Comparison of ENCODE assay signal across 1 cellular context in the genomic region with DNA sequence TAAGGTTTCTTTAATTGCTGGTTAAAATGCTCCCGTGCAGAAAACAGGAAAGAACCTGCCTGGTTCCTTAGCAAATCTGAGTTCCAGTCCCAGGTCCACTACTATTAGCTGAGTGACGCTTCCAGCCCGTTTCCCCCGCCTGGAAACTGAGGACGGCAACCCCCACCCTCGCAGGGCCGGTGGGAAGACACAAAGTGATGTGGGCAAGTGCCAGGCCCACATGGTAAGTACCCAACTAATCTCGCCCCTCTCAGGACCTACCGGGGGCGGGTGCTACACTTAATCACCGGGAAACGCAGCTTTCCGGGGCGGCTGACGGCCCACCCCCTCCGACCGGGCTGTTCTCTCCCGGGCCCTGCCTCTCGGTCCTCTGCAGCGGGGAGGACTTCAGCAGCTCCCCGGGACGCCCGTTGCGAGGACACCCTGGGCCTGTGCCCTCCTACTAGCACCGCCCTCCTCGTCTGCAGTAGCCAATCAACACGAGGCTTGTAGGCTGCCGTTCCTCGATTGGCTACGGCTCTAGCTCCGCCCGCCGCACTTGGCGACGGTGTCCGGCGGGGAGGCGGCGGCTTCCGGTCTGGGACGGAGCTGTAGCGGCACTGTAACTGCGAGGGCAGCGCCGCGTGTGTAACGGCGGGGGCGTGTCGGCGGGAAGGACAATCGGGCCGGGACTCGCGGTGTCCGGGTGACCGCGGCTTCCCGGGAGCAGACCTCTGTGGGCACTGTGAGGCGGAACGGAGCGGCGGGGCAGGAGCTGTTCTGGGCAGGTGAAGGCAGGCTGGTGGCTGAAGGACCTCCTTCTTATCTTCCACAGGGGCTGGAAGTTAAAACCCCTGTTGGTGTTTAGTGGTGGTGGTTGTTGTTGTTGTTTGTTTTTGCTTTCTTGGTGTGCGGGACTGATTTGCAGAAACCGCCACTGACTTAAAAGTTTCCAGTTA.
TF ChIP-seq lines count a peak whose summit lies in the region.

A gene with protein sequence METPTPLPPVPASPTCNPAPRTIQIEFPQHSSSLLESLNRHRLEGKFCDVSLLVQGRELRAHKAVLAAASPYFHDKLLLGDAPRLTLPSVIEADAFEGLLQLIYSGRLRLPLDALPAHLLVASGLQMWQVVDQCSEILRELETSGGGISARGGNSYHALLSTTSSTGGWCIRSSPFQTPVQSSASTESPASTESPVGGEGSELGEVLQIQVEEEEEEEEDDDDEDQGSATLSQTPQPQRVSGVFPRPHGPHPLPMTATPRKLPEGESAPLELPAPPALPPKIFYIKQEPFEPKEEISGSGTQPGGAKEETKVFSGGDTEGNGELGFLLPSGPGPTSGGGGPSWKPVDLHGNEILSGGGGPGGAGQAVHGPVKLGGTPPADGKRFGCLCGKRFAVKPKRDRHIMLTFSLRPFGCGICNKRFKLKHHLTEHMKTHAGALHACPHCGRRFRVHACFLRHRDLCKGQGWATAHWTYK (plus strand): TSS at position 568 of the 938 bp plus-strand sequence. CDS start 525 bp downstream, outside the sequence.

TF ChIP-seq in K562, 482 proteins besides CTCF, POLR2A, EP300 and RAD21 (continued from another document and continues in another):
- TF ChIP-seq, protein P1, sequence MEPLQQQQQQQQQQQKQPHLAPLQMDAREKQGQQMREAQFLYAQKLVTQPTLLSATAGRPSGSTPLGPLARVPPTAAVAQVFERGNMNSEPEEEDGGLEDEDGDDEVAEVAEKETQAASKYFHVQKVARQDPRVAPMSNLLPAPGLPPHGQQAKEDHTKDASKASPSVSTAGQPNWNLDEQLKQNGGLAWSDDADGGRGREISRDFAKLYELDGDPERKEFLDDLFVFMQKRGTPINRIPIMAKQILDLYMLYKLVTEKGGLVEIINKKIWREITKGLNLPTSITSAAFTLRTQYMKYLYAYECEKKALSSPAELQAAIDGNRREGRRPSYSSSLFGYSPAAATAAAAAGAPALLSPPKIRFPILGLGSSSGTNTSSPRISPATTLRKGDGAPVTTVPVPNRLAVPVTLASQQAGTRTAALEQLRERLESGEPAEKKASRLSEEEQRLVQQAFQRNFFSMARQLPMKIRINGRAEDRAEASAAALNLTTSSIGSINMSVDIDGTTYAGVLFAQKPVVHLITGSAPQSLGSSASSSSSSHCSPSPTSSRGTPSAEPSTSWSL (CRISPR knock-in tag; IDR thresholded peaks at IDR 0.05; ENCODE audit: borderline replicate concordance) = no peak
- TF ChIP-seq MCM3 (IDR thresholded peaks at IDR 0.05) (no peak), NCOA1 (IDR thresholded peaks at IDR 0.05; ENCODE audit: low read depth) (no peak), COPS2 (conservative IDR thresholded peaks at IDR 0.05) (no peak), ZNF75A (CRISPR knock-in tag; IDR thresholded peaks at IDR 0.05) (no peak), RCOR1 (IDR thresholded peaks at IDR 0.05; ENCODE audit: borderline replicate concordance in 1 of 2, low read depth in 2 of 2, low read length in 2 of 2) (peak; percentile 47 to 69; a peak in 3 of 4 replicates), ETV6 (IDR thresholded peaks at IDR 0.05; ENCODE audit: borderline replicate concordance in 1 of 2, low read depth in 2 of 2, low read length in 1 of 2) (no peak; a peak in 1 of 4 replicates), ETV6 (CRISPR knock-in tag; IDR thresholded peaks at IDR 0.05; ENCODE audit: borderline replicate concordance) (no peak), U2AF2 (optimal IDR thresholded peaks at IDR 0.05; ENCODE audit: low read depth, low read length) (no peak), TRIM24 (IDR thresholded peaks at IDR 0.05) (no peak), NCOA6 (IDR thresholded peaks at IDR 0.05) (no peak), FOXA3 (CRISPR knock-in tag; conservative IDR thresholded peaks at IDR 0.05 in 1 of 2, IDR thresholded peaks at IDR 0.05 in 1 of 2) (peak in 1 of 2 experiments; percentile 82; a peak in 2 of 4 replicates), MEIS2 (IDR thresholded peaks at IDR 0.05; ENCODE audit: partially characterized antibody) (no peak), DACH1 (IDR thresholded peaks at IDR 0.05; ENCODE audit: partially characterized antibody) (no peak), SMC3 (conservative IDR thresholded peaks at IDR 0.05; ENCODE audit: insufficient read depth, low read depth, low read length) (0 out of 2 replicates have a peak, but pooled peaks have one; percentile 5), NR3C1 (CRISPR knock-in tag; IDR thresholded peaks at IDR 0.05) (no peak), RBFOX2 (IDR thresholded peaks at IDR 0.05; ENCODE audit: low read depth, low read length) (peak; percentile 93), ZNF384 (IDR thresholded peaks at IDR 0.05; ENCODE audit: low read depth, low read length) (no peak)
- TF ChIP-seq, protein P2, sequence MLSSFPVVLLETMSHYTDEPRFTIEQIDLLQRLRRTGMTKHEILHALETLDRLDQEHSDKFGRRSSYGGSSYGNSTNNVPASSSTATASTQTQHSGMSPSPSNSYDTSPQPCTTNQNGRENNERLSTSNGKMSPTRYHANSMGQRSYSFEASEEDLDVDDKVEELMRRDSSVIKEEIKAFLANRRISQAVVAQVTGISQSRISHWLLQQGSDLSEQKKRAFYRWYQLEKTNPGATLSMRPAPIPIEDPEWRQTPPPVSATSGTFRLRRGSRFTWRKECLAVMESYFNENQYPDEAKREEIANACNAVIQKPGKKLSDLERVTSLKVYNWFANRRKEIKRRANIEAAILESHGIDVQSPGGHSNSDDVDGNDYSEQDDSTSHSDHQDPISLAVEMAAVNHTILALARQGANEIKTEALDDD (IDR thresholded peaks at IDR 0.05) = no peak
- TF ChIP-seq, protein P3, sequence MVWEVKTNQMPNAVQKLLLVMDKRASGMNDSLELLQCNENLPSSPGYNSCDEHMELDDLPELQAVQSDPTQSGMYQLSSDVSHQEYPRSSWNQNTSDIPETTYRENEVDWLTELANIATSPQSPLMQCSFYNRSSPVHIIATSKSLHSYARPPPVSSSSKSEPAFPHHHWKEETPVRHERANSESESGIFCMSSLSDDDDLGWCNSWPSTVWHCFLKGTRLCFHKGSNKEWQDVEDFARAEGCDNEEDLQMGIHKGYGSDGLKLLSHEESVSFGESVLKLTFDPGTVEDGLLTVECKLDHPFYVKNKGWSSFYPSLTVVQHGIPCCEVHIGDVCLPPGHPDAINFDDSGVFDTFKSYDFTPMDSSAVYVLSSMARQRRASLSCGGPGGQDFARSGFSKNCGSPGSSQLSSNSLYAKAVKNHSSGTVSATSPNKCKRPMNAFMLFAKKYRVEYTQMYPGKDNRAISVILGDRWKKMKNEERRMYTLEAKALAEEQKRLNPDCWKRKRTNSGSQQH (CRISPR knock-in tag; IDR thresholded peaks at IDR 0.05) = 0 out of 2 replicates have a peak, but pooled peaks have one; percentile 10
- TF ChIP-seq, protein P4, sequence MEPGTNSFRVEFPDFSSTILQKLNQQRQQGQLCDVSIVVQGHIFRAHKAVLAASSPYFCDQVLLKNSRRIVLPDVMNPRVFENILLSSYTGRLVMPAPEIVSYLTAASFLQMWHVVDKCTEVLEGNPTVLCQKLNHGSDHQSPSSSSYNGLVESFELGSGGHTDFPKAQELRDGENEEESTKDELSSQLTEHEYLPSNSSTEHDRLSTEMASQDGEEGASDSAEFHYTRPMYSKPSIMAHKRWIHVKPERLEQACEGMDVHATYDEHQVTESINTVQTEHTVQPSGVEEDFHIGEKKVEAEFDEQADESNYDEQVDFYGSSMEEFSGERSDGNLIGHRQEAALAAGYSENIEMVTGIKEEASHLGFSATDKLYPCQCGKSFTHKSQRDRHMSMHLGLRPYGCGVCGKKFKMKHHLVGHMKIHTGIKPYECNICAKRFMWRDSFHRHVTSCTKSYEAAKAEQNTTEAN (CRISPR knock-in tag; IDR thresholded peaks at IDR 0.05) = no peak
- TF ChIP-seq, protein P5, sequence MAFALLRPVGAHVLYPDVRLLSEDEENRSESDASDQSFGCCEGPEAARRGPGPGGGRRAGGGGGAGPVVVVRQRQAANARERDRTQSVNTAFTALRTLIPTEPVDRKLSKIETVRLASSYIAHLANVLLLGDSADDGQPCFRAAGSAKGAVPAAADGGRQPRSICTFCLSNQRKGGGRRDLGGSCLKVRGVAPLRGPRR (CRISPR knock-in tag; IDR thresholded peaks at IDR 0.05) = no peak
- TF ChIP-seq, protein P6, sequence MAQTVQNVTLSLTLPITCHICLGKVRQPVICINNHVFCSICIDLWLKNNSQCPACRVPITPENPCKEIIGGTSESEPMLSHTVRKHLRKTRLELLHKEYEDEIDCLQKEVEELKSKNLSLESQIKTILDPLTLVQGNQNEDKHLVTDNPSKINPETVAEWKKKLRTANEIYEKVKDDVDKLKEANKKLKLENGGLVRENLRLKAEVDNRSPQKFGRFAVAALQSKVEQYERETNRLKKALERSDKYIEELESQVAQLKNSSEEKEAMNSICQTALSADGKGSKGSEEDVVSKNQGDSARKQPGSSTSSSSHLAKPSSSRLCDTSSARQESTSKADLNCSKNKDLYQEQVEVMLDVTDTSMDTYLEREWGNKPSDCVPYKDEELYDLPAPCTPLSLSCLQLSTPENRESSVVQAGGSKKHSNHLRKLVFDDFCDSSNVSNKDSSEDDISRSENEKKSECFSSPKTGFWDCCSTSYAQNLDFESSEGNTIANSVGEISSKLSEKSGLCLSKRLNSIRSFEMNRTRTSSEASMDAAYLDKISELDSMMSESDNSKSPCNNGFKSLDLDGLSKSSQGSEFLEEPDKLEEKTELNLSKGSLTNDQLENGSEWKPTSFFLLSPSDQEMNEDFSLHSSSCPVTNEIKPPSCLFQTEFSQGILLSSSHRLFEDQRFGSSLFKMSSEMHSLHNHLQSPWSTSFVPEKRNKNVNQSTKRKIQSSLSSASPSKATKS (CRISPR knock-in tag; IDR thresholded peaks at IDR 0.05) = no peak
- TF ChIP-seq, protein P7, sequence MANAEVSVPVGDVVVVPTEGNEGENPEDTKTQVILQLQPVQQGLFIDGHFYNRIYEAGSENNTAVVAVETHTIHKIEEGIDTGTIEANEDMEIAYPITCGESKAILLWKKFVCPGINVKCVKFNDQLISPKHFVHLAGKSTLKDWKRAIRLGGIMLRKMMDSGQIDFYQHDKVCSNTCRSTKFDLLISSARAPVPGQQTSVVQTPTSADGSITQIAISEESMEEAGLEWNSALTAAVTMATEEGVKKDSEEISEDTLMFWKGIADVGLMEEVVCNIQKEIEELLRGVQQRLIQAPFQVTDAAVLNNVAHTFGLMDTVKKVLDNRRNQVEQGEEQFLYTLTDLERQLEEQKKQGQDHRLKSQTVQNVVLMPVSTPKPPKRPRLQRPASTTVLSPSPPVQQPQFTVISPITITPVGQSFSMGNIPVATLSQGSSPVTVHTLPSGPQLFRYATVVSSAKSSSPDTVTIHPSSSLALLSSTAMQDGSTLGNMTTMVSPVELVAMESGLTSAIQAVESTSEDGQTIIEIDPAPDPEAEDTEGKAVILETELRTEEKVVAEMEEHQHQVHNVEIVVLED (CRISPR knock-in tag; IDR thresholded peaks at IDR 0.05) = peak; percentile 74
- TF ChIP-seq, protein P8, sequence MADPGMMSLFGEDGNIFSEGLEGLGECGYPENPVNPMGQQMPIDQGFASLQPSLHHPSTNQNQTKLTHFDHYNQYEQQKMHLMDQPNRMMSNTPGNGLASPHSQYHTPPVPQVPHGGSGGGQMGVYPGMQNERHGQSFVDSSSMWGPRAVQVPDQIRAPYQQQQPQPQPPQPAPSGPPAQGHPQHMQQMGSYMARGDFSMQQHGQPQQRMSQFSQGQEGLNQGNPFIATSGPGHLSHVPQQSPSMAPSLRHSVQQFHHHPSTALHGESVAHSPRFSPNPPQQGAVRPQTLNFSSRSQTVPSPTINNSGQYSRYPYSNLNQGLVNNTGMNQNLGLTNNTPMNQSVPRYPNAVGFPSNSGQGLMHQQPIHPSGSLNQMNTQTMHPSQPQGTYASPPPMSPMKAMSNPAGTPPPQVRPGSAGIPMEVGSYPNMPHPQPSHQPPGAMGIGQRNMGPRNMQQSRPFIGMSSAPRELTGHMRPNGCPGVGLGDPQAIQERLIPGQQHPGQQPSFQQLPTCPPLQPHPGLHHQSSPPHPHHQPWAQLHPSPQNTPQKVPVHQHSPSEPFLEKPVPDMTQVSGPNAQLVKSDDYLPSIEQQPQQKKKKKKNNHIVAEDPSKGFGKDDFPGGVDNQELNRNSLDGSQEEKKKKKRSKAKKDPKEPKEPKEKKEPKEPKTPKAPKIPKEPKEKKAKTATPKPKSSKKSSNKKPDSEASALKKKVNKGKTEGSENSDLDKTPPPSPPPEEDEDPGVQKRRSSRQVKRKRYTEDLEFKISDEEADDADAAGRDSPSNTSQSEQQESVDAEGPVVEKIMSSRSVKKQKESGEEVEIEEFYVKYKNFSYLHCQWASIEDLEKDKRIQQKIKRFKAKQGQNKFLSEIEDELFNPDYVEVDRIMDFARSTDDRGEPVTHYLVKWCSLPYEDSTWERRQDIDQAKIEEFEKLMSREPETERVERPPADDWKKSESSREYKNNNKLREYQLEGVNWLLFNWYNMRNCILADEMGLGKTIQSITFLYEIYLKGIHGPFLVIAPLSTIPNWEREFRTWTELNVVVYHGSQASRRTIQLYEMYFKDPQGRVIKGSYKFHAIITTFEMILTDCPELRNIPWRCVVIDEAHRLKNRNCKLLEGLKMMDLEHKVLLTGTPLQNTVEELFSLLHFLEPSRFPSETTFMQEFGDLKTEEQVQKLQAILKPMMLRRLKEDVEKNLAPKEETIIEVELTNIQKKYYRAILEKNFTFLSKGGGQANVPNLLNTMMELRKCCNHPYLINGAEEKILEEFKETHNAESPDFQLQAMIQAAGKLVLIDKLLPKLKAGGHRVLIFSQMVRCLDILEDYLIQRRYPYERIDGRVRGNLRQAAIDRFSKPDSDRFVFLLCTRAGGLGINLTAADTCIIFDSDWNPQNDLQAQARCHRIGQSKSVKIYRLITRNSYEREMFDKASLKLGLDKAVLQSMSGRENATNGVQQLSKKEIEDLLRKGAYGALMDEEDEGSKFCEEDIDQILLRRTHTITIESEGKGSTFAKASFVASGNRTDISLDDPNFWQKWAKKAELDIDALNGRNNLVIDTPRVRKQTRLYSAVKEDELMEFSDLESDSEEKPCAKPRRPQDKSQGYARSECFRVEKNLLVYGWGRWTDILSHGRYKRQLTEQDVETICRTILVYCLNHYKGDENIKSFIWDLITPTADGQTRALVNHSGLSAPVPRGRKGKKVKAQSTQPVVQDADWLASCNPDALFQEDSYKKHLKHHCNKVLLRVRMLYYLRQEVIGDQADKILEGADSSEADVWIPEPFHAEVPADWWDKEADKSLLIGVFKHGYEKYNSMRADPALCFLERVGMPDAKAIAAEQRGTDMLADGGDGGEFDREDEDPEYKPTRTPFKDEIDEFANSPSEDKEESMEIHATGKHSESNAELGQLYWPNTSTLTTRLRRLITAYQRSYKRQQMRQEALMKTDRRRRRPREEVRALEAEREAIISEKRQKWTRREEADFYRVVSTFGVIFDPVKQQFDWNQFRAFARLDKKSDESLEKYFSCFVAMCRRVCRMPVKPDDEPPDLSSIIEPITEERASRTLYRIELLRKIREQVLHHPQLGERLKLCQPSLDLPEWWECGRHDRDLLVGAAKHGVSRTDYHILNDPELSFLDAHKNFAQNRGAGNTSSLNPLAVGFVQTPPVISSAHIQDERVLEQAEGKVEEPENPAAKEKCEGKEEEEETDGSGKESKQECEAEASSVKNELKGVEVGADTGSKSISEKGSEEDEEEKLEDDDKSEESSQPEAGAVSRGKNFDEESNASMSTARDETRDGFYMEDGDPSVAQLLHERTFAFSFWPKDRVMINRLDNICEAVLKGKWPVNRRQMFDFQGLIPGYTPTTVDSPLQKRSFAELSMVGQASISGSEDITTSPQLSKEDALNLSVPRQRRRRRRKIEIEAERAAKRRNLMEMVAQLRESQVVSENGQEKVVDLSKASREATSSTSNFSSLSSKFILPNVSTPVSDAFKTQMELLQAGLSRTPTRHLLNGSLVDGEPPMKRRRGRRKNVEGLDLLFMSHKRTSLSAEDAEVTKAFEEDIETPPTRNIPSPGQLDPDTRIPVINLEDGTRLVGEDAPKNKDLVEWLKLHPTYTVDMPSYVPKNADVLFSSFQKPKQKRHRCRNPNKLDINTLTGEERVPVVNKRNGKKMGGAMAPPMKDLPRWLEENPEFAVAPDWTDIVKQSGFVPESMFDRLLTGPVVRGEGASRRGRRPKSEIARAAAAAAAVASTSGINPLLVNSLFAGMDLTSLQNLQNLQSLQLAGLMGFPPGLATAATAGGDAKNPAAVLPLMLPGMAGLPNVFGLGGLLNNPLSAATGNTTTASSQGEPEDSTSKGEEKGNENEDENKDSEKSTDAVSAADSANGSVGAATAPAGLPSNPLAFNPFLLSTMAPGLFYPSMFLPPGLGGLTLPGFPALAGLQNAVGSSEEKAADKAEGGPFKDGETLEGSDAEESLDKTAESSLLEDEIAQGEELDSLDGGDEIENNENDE (IDR thresholded peaks at IDR 0.05; ENCODE audit: low read depth, low read length) = no peak
